Comparison of ENCODE assay signal across 12 cellular contexts in the genomic region with DNA sequence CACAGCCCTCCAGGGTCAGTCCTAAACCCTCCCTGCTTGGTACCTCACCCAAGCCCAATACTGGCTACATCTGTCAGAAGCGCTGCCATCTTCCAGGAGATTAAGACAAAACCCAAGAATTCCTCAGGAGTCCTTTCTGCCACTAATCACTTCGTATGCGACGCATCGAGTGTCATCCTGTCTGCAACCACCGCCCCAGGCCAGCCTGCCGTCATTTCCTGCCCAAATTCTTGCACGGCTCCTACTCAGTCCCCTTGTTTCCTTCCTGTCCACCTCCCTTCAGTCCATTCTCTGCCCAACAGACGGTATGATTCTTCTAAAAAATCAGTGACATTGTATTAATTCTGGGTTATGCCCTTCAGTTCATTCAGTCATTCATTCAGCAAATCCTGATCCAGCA.
DNase-seq lines count a peak whose midpoint lies in the region; ATAC-seq and TF ChIP-seq lines count a peak whose summit lies in the region.
"Had no signal": no experiment of that assay in that cellular context is flagged by ENCODE, and none has a peak within 500 bp of the region (broad histone marks: within the 10 kb centered on the region; RNA-seq: fewer than 3 reads in every experiment).

No MANE protein-coding gene starts in this region.

- H3K36me3 ChIP-seq in endodermal cell (ENCODE audit: control insufficient read depth, insufficient read depth, low read length), result peaks cover 9% of the 10 kb centered on the region

- H3K9ac ChIP-seq in endodermal cell (ENCODE audit: extremely low read depth, low read length, poor library complexity, severe bottlenecking), result no peak overlapping the region

- H3K9me3 ChIP-seq in endodermal cell (ENCODE audit: control insufficient read depth, low read length), result no peaks in the 10 kb centered on the region
- H3K9me3 ChIP-seq: SJCRH30 had no signal

- peak; percentile 53 for DNase-seq in activated naive CD4-positive, alpha-beta T cell treated with anti-CD3 and anti-CD28 coated beads for 36 hours
- no peak for DNase-seq in activated naive CD4-positive, alpha-beta T cell treated with anti-CD3 and anti-CD28 coated beads, Interleukin-2, amount 50 U/mL, for 16 hours
- no peak for DNase-seq in activated T-cell treated with anti-CD3 and anti-CD28 coated beads, Interleukin-2, amount 50 U/mL, for 24 hours
- DNase-seq in endodermal cell (peak; percentile 55), NCI-H2227 (lab: John Stamatoyannopoulos, UW; ENCODE audit: unreplicated experiment) (no peak), NCI-H82 treated with DMSO at 0.1 percent for 48 hours (lab: John Stamatoyannopoulos, UW; ENCODE audit: unreplicated experiment) (no peak), NCI-H69 (lab: John Stamatoyannopoulos, UW) (no peak)
- DNase-seq in stimulated activated effector memory CD8-positive, alpha-beta T cell treated with anti-CD3 and anti-CD28 coated beads, Interleukin-12 subunit alpha, Interleukin-12 subunit beta, amount 100 ng/mL, for 72 hours (ENCODE audit: low spot score in 2 of 2), result no peak
- DNase-seq: activated B cell treated with CpG ODN at 0.5 μM for 24 hours, DMS 273 treated with DMSO at 0.1 percent for 48 hours, NCI-H2107, SJCRH30 had no signal

- H3K27ac Mint-ChIP-seq in activated naive CD4-positive, alpha-beta T cell treated with anti-CD3 and anti-CD28 coated beads for 36 hours, result peak overlapping the region; percentile 89
- peak overlapping the region; percentile 91 for H3K27ac Mint-ChIP-seq in activated T-cell treated with anti-CD3 and anti-CD28 coated beads, Interleukin-2, amount 50 U/mL, for 24 hours
- peak overlapping the region; percentile 19 for H3K27ac Mint-ChIP-seq in endodermal cell
- peak overlapping the region; percentile 94 for H3K27ac Mint-ChIP-seq in stimulated activated effector memory CD8-positive, alpha-beta T cell treated with anti-CD3 and anti-CD28 coated beads, Interleukin-12 subunit alpha, Interleukin-12 subunit beta, amount 100 ng/mL, for 72 hours
- H3K27ac Mint-ChIP-seq: activated B cell treated with CpG ODN at 0.5 μM for 24 hours had no signal

- peaks cover 2% of the 10 kb centered on the region for H3K9me3 Mint-ChIP-seq in activated naive CD4-positive, alpha-beta T cell treated with anti-CD3 and anti-CD28 coated beads for 36 hours
- no peaks in the 10 kb centered on the region for H3K9me3 Mint-ChIP-seq in activated T-cell treated with anti-CD3 and anti-CD28 coated beads, Interleukin-2, amount 50 U/mL, for 24 hours
- H3K9me3 Mint-ChIP-seq in endodermal cell, result no peaks in the 10 kb centered on the region
- H3K9me3 Mint-ChIP-seq in stimulated activated effector memory CD8-positive, alpha-beta T cell treated with anti-CD3 and anti-CD28 coated beads, Interleukin-12 subunit alpha, Interleukin-12 subunit beta, amount 100 ng/mL, for 72 hours, result no peaks in the 10 kb centered on the region

- no peak overlapping the region for H3K4me3 ChIP-seq in endodermal cell (ENCODE audit: low read length)
- H3K4me3 ChIP-seq: SJCRH30 had no signal

- no peaks in the 10 kb centered on the region for H3K4me1 ChIP-seq in endodermal cell (ENCODE audit: control insufficient read depth, insufficient read depth, low read length)

- intact Hi-C loops in activated naive CD4-positive, alpha-beta T cell treated with anti-CD3 and anti-CD28 coated beads for 36 hours (cut with micrococcal nuclease), result no loop called here

- TF ChIP-seq CTCF in endodermal cell (conservative IDR thresholded peaks at IDR 0.05), result no peak

- peak overlapping the region; percentile 19 for H3K4me3 Mint-ChIP-seq in activated naive CD4-positive, alpha-beta T cell treated with anti-CD3 and anti-CD28 coated beads for 36 hours
- H3K4me3 Mint-ChIP-seq in activated T-cell treated with anti-CD3 and anti-CD28 coated beads, Interleukin-2, amount 50 U/mL, for 24 hours, result peak overlapping the region; percentile 42
- no peak overlapping the region for H3K4me3 Mint-ChIP-seq in endodermal cell
- H3K4me3 Mint-ChIP-seq in stimulated activated effector memory CD8-positive, alpha-beta T cell treated with anti-CD3 and anti-CD28 coated beads, Interleukin-12 subunit alpha, Interleukin-12 subunit beta, amount 100 ng/mL, for 72 hours, result peak overlapping the region; percentile 82
- H3K4me3 Mint-ChIP-seq: activated B cell treated with CpG ODN at 0.5 μM for 24 hours had no signal

- H3K4me1 Mint-ChIP-seq in activated naive CD4-positive, alpha-beta T cell treated with anti-CD3 and anti-CD28 coated beads for 36 hours (ENCODE audit: low read depth), result peaks cover 79% of the 10 kb centered on the region
- peaks cover 83% of the 10 kb centered on the region for H3K4me1 Mint-ChIP-seq in activated T-cell treated with anti-CD3 and anti-CD28 coated beads, Interleukin-2, amount 50 U/mL, for 24 hours (ENCODE audit: low read depth)
- peaks cover 4% of the 10 kb centered on the region for H3K4me1 Mint-ChIP-seq in endodermal cell
- H3K4me1 Mint-ChIP-seq in stimulated activated effector memory CD8-positive, alpha-beta T cell treated with anti-CD3 and anti-CD28 coated beads, Interleukin-12 subunit alpha, Interleukin-12 subunit beta, amount 100 ng/mL, for 72 hours, result peaks cover 71% of the 10 kb centered on the region

- CTCF ChIA-PET in activated naive CD4-positive, alpha-beta T cell treated with anti-CD3 and anti-CD28 coated beads for 36 hours (lab: Charles Lee), result interaction anchor here (2.6 kb wide), 1 partner anchor 10 kb away, joined by 9 read pairs; no protein-coding TSS in a partner anchor

- H3K36me3 Mint-ChIP-seq in activated naive CD4-positive, alpha-beta T cell treated with anti-CD3 and anti-CD28 coated beads for 36 hours (ENCODE audit: low read depth), result peaks cover 60% of the 10 kb centered on the region
- H3K36me3 Mint-ChIP-seq in activated T-cell treated with anti-CD3 and anti-CD28 coated beads, Interleukin-2, amount 50 U/mL, for 24 hours (ENCODE audit: low read depth), result peaks cover 89% of the 10 kb centered on the region
- peaks cover 8% of the 10 kb centered on the region for H3K36me3 Mint-ChIP-seq in endodermal cell (ENCODE audit: low read depth)
- peaks cover 93% of the 10 kb centered on the region for H3K36me3 Mint-ChIP-seq in stimulated activated effector memory CD8-positive, alpha-beta T cell treated with anti-CD3 and anti-CD28 coated beads, Interleukin-12 subunit alpha, Interleukin-12 subunit beta, amount 100 ng/mL, for 72 hours

- 89 to 94% methylated on average over 4 to 9 of the region's 9 CpGs for WGBS in endodermal cell (ENCODE audit: insufficient coverage in 1 of 2, insufficient read length in 1 of 2), 2 experiments

- ATAC-seq in stimulated activated effector memory CD8-positive, alpha-beta T cell treated with anti-CD3 and anti-CD28 coated beads, Interleukin-12 subunit alpha, Interleukin-12 subunit beta, amount 100 ng/mL, for 72 hours, result peak; percentile 61

- H3K27ac ChIP-seq in endodermal cell (ENCODE audit: low read depth, low read length), result no peak overlapping the region
- H3K27ac ChIP-seq: SJCRH30 had no signal

- H3K27me3 Mint-ChIP-seq in activated naive CD4-positive, alpha-beta T cell treated with anti-CD3 and anti-CD28 coated beads for 36 hours (ENCODE audit: low read depth), result no peaks in the 10 kb centered on the region
- H3K27me3 Mint-ChIP-seq in activated T-cell treated with anti-CD3 and anti-CD28 coated beads, Interleukin-2, amount 50 U/mL, for 24 hours, result no peaks in the 10 kb centered on the region
- no peaks in the 10 kb centered on the region for H3K27me3 Mint-ChIP-seq in endodermal cell (ENCODE audit: insufficient read depth)
- H3K27me3 Mint-ChIP-seq: activated B cell treated with CpG ODN at 0.5 μM for 24 hours had no signal

- H3K27me3 ChIP-seq in endodermal cell (ENCODE audit: control insufficient read depth, insufficient read depth, low read length, poor library complexity, severe bottlenecking), result no peaks in the 10 kb centered on the region
- H3K27me3 ChIP-seq: SJCRH30 had no signal

Comparison
In these comparisons a context has a peak if more than half of its experiments do, and no peak if none do; other contexts are left out.
1. DNase-seq: peak in activated naive CD4-positive, alpha-beta T cell treated with anti-CD3 and anti-CD28 coated beads for 36 hours (single experiment) and endodermal cell (single experiment); none in activated naive CD4-positive, alpha-beta T cell treated with anti-CD3 and anti-CD28 coated beads, Interleukin-2, amount 50 U/mL, for 16 hours (single experiment), activated T-cell treated with anti-CD3 and anti-CD28 coated beads, Interleukin-2, amount 50 U/mL, for 24 hours (single experiment), stimulated activated effector memory CD8-positive, alpha-beta T cell treated with anti-CD3 and anti-CD28 coated beads, Interleukin-12 subunit alpha, Interleukin-12 subunit beta, amount 100 ng/mL, for 72 hours (0 of 2), NCI-H2227 (single experiment), NCI-H82 treated with DMSO at 0.1 percent for 48 hours (single experiment) and NCI-H69 (single experiment).
2. H3K27ac Mint-ChIP-seq: peak in every context shown above with its lines; median percentile 94 in stimulated activated effector memory CD8-positive, alpha-beta T cell treated with anti-CD3 and anti-CD28 coated beads, Interleukin-12 subunit alpha, Interleukin-12 subunit beta, amount 100 ng/mL, for 72 hours; 91 in activated T-cell treated with anti-CD3 and anti-CD28 coated beads, Interleukin-2, amount 50 U/mL, for 24 hours; 89 in activated naive CD4-positive, alpha-beta T cell treated with anti-CD3 and anti-CD28 coated beads for 36 hours; 19 in endodermal cell.